26 cellular contexts compared by ENCODE assay signal in genomic region chr9:37967681-37968080, GRCh38.
DNase-seq lines count a peak whose midpoint lies in the region; ATAC-seq and TF ChIP-seq lines count a peak whose summit lies in the region.
"Had no signal": no experiment of that assay in that cellular context is flagged by ENCODE, and none has a peak within 500 bp of the region (broad histone marks: within the 10 kb centered on the region; RNA-seq: fewer than 3 reads in every experiment).

No MANE protein-coding gene starts in this region.

- H3K36me3 ChIP-seq in mammary epithelial cell (ENCODE audit: insufficient read depth, low read length) (peaks cover 3% of the 10 kb centered on the region), mucosa of rectum (ENCODE audit: control insufficient read depth in 2 of 2, insufficient read depth in 2 of 2, low read length in 2 of 2) (peaks cover 0 to 3% of the 10 kb centered on the region in 2 donors)
- H3K36me3 ChIP-seq: vagina had no signal

- peak overlapping the region; percentile 80 for H3K27ac Mint-ChIP-seq in HFFc6
- H3K27ac Mint-ChIP-seq: activated CD4-positive, alpha-beta T cell treated with anti-CD3 and anti-CD28 coated beads for 36 hours; activated naive CD4-positive, alpha-beta T cell treated with anti-CD3 and anti-CD28 coated beads for 36 hours; CD4-positive, CD25-positive, alpha-beta regulatory T cell had no signal

- no peak overlapping the region for H2AFZ ChIP-seq in mammary epithelial cell (ENCODE audit: low read depth, low read length)

- no peak for TF ChIP-seq CTCF in HFFc6 (IDR thresholded peaks at IDR 0.05)
- no peak for TF ChIP-seq CTCF in mammary epithelial cell (conservative IDR thresholded peaks at IDR 0.05 in 1 of 2, IDR thresholded peaks at IDR 0.05 in 1 of 2; ENCODE audit: extremely low read depth in 1 of 2, insufficient read depth in 1 of 2, low read depth in 1 of 2, low read length in 2 of 2)

- no peaks in the 10 kb centered on the region for H3K9me3 Mint-ChIP-seq in HFFc6
- H3K9me3 Mint-ChIP-seq: activated naive CD4-positive, alpha-beta T cell treated with anti-CD3 and anti-CD28 coated beads for 36 hours; CD4-positive, CD25-positive, alpha-beta regulatory T cell had no signal

- H4K20me1 ChIP-seq in mammary epithelial cell (ENCODE audit: insufficient read depth, low read length) = no peaks in the 10 kb centered on the region

- H3K4me1 ChIP-seq in mammary epithelial cell (ENCODE audit: insufficient read depth, low read length) (peaks cover 93% of the 10 kb centered on the region), mucosa of rectum (ENCODE audit: control insufficient read depth in 2 of 2, insufficient read depth in 2 of 2, low read length in 2 of 2) (peaks cover 53 to 63% of the 10 kb centered on the region in 2 donors)

- no peaks in the 10 kb centered on the region for H3K9me3 ChIP-seq in mammary epithelial cell (replicated peaks; ENCODE audit: insufficient read depth, low read length)
- no peaks in the 10 kb centered on the region for H3K9me3 ChIP-seq in mucosa of rectum (ENCODE audit: control insufficient read depth in 2 of 2, low read length in 2 of 2)
- H3K9me3 ChIP-seq: esophagus muscularis mucosa, gastroesophageal sphincter, vagina had no signal

- dilution Hi-C loops in mammary epithelial cell (cut with HindIII; ENCODE audit: low sequenced_read_pairs) = no loop called here

- WGBS in mammary epithelial cell (ENCODE audit: low coverage, missing lambda C conversion rate) = 96% methylated on average over 8 of the region's 8 CpGs

- BruUV-seq in mammary epithelial cell (replicated peaks; lab: Mats Ljungman, UMichigan) = no TSS peak

- no peak overlapping the region for H3K4me2 ChIP-seq in mammary epithelial cell (ENCODE audit: insufficient read depth, low read depth, low read length)

- peaks cover 98% of the 10 kb centered on the region for H3K4me1 Mint-ChIP-seq in HFFc6 (ENCODE audit: low read depth)
- H3K4me1 Mint-ChIP-seq: CD4-positive, CD25-positive, alpha-beta regulatory T cell had no signal

- peaks cover 23% of the 10 kb centered on the region for H3K36me3 Mint-ChIP-seq in HFFc6 (ENCODE audit: low read depth)
- H3K36me3 Mint-ChIP-seq: CD4-positive, CD25-positive, alpha-beta regulatory T cell had no signal

- H3K27me3 ChIP-seq in mammary epithelial cell (ENCODE audit: insufficient read depth, low read length) (no peaks in the 10 kb centered on the region), mucosa of rectum (ENCODE audit: control insufficient read depth in 2 of 2, insufficient read depth in 2 of 2, low read length in 2 of 2) (no peaks in the 10 kb centered on the region)
- H3K27me3 ChIP-seq: esophagus muscularis mucosa, gastroesophageal sphincter, vagina had no signal

- ATAC-seq in GM21447 (IDR thresholded peaks at IDR 0.05; ENCODE audit: unreplicated experiment) (no peak), HG03108 (IDR thresholded peaks at IDR 0.05; ENCODE audit: unreplicated experiment) (no peak)
- ATAC-seq: activated CD4-positive, alpha-beta T cell treated with anti-CD3 and anti-CD28 coated beads for 36 hours; gastroesophageal sphincter had no signal

- H3K27me3 Mint-ChIP-seq in HFFc6 (ENCODE audit: insufficient read depth) = peaks cover 6% of the 10 kb centered on the region
- H3K27me3 Mint-ChIP-seq: activated CD4-positive, alpha-beta T cell treated with anti-CD3 and anti-CD28 coated beads for 36 hours had no signal

- H3K9ac ChIP-seq in mammary epithelial cell (ENCODE audit: insufficient read depth, low read length) (no peak overlapping the region), mucosa of rectum (ENCODE audit: low read depth in 1 of 2, low read length in 2 of 2) (no peak overlapping the region)

- intact Hi-C loops in mammary epithelial cell (cut with micrococcal nuclease) = loop anchor here (2.0 to 5.0 kb wide), 3 partner anchors 50 to 101 kb away; partner anchors contain the start of gene SHB

- peaks cover 43% of the 10 kb centered on the region for H3K79me2 ChIP-seq in mammary epithelial cell (ENCODE audit: insufficient read depth, low read length)

- CTCF ChIA-PET in mammary epithelial cell (lab: Charles Lee; ENCODE audit: low non-redundant PET) = interaction anchor here (0.7 kb wide), 1 partner anchor 80 kb away, joined by 3 read pairs; no protein-coding TSS in a partner anchor

- in situ Hi-C loops in mammary epithelial cell (cut with MboI; ENCODE audit: low sequenced_read_pairs in 2 of 2) = no loop called here

- no peak overlapping the region for H3K4me3 ChIP-seq in mammary epithelial cell (replicated peaks in 1 of 3; ENCODE audit: insufficient read depth in 1 of 3, low read depth in 2 of 3, low read length in 3 of 3)
- no peak overlapping the region for H3K4me3 ChIP-seq in mucosa of rectum (ENCODE audit: low read length in 2 of 2)
- H3K4me3 ChIP-seq: esophagus muscularis mucosa, gastroesophageal sphincter, lung, vagina had no signal

- DNase-seq in HFFc6 (no peak), mammary epithelial cell (no peak), substantia nigra (lab: John Stamatoyannopoulos, UW) (no peak)
- DNase-seq in central memory CD4-positive, alpha-beta T cell = no peak
- DNase-seq: activated CD4-positive, alpha-beta T cell treated with anti-CD3 and anti-CD28 coated beads for 36 hours; activated naive CD4-positive, alpha-beta T cell treated with anti-CD3 and anti-CD28 coated beads for 36 hours; activated T-cell treated with anti-CD3 and anti-CD28 coated beads, Interleukin-2, amount 50 U/mL, for 48 hours; amygdala; caudate nucleus; CD4-positive, CD25-positive, alpha-beta regulatory T cell; DMS153; effector memory CD4-positive, alpha-beta T cell; Kasumi-1; NCI-H1092; NCI-H2029; nucleus accumbens; right cardiac atrium; SIG-M5; T-helper 1 cell had no signal

- H3K27ac ChIP-seq in mammary epithelial cell (ENCODE audit: insufficient read depth, low read depth, low read length) = peak overlapping the region; percentile 15
- peak overlapping the region; percentile 67 to 87 for H3K27ac ChIP-seq in mucosa of rectum (ENCODE audit: low read depth in 2 of 2, low read length in 2 of 2)
- H3K27ac ChIP-seq in substantia nigra (ENCODE audit: low read depth, low read length, poor library complexity, severe bottlenecking) = peak overlapping the region; percentile 96
- H3K27ac ChIP-seq: esophagus muscularis mucosa, gastroesophageal sphincter, vagina had no signal

- H3K4me3 Mint-ChIP-seq in HFFc6 = peak overlapping the region; percentile 38; the same call in 1 of the 2 replicates
- H3K4me3 Mint-ChIP-seq: activated CD4-positive, alpha-beta T cell treated with anti-CD3 and anti-CD28 coated beads for 36 hours; activated naive CD4-positive, alpha-beta T cell treated with anti-CD3 and anti-CD28 coated beads for 36 hours had no signal

Comparison
In these comparisons a context has a peak if more than half of its experiments do, and no peak if none do; other contexts are left out.
1. H3K27ac ChIP-seq: peak in every context shown above with its lines; median percentile 96 in substantia nigra; 77 in mucosa of rectum; 15 in mammary epithelial cell.